Comparison of ENCODE assay signal across 9 cellular contexts in the genomic region with DNA sequence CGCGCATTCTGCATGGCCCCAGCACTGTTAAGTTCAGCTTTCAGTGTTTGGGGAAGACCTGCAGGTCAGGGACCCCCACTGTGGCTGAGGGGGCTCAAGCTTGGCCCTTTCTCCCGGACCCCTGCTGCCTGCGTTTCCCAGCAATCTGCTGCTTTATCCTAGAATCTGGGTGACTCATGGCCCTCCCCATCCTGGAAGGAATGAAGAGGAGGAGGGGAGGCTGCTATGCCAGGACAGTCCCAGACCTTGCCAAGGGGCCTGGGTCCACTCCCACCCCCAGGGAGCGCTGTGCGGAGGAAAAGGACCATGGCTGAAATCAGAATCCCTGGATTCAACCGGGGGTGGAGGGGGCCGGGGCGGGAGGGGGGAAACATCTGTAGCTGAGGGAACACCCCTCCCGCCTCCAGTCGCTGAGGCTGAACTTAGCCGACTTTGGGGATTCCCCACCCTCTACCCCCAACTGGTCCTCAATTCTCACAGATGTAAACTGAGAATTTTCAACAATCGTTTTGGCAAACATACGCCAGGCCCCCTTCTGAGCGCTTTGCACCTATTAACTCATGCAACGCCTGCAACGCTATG. TPM values are rescaled to one million over a fixed set of nuclear protein-coding genes. Genes with fewer than 3 reads are reported as not detected.
A peak's percentile ranks its signal among the peaks of the same experiment; 100 is the strongest.
DNase-seq lines count a peak whose midpoint lies in the region; ATAC-seq and TF ChIP-seq lines count a peak whose summit lies in the region.
"Had no signal": no experiment of that assay in that cellular context is flagged by ENCODE, and none has a peak within 500 bp of the region (broad histone marks: within the 10 kb centered on the region; RNA-seq: fewer than 3 reads in every experiment).

No MANE protein-coding gene starts in this region.

- TF ChIP-seq CTCF in GM20000 (IDR thresholded peaks at IDR 0.05; ENCODE audit: extremely low read depth, missing control alignments) = no peak

- peaks cover 4 to 53% (median 43%) of the 10 kb centered on the region in 10 experiments for H3K4me1 ChIP-seq in BLaER1 treated with 17β-estradiol and CSF1 and Interleukin-3, amounts not matched to agents 10 nM and 100 nM
- peaks cover 2 to 6% of the 10 kb centered on the region in 2 donors for H3K4me1 ChIP-seq in muscle layer of duodenum (ENCODE audit: control insufficient read depth in 1 of 2, insufficient read depth in 2 of 2, low read length in 2 of 2)

- DNase-seq in MG63 (peak; percentile 43), dedifferentiated amniotic fluid mesenchymal stem cell (ENCODE audit: extremely low spot score) (peak; percentile 25), midbrain (lab: John Stamatoyannopoulos, UW) (no peak), DMS53 (lab: John Stamatoyannopoulos, UW) (no peak), GM20000 (ENCODE audit: low spot score) (no peak)

- H3K9me3 ChIP-seq in BLaER1 treated with 17β-estradiol and CSF1 and Interleukin-3, amounts not matched to agents 10 nM and 100 nM (replicated peaks in 1 of 11) = peaks cover 5 to 16% (median 14%) of the 10 kb centered on the region in 11 experiments; a peak in 20 of 22 replicates
- H3K9me3 ChIP-seq in MG63 (peaks cover 12% of the 10 kb centered on the region), muscle layer of duodenum (ENCODE audit: control insufficient read depth in 1 of 2, low read length in 2 of 2) (peaks cover 0 to 10% of the 10 kb centered on the region in 2 donors)

- peak overlapping the region in 3 of 11 experiments; percentile 22 to 53 (median 49); a peak in 2 of 22 replicates for H3K27ac ChIP-seq in BLaER1 treated with 17β-estradiol and CSF1 and Interleukin-3, amounts not matched to agents 10 nM and 100 nM
- no peak overlapping the region for H3K27ac ChIP-seq in muscle layer of duodenum (ENCODE audit: low read length)
- H3K27ac ChIP-seq: HL-60 had no signal

- no peaks in the 10 kb centered on the region for H4K20me1 ChIP-seq in BLaER1 treated with 17β-estradiol and CSF1 and Interleukin-3, amounts not matched to agents 10 nM and 100 nM

- H3K4me2 ChIP-seq in BLaER1 treated with 17β-estradiol and CSF1 and Interleukin-3, amounts not matched to agents 10 nM and 100 nM = peak overlapping the region; percentile 78 to 99 (median 91)

- H3K4me3 ChIP-seq in BLaER1 treated with 17β-estradiol and CSF1 and Interleukin-3, amounts not matched to agents 10 nM and 100 nM = peak overlapping the region; percentile 53 to 66 (median 62); a peak in 19 of 20 replicates
- H3K4me3 ChIP-seq in MG63 (peak overlapping the region; percentile 40), muscle layer of duodenum (ENCODE audit: low read depth in 1 of 2, low read length in 2 of 2) (peak overlapping the region; percentile 53 to 70)

- H3K36me3 ChIP-seq in BLaER1 treated with 17β-estradiol and CSF1 and Interleukin-3, amounts not matched to agents 10 nM and 100 nM = peaks cover 16 to 41% (median 29%) of the 10 kb centered on the region in 11 experiments
- H3K36me3 ChIP-seq in MG63 (no peaks in the 10 kb centered on the region), muscle layer of duodenum (ENCODE audit: control insufficient read depth in 1 of 2, insufficient read depth in 2 of 2, low read length in 2 of 2) (no peaks in the 10 kb centered on the region)

- ATAC-seq in HG02970 (IDR thresholded peaks at IDR 0.05; ENCODE audit: low FRiP score, unreplicated experiment) = no peak

- peak overlapping the region in 9 of 11 experiments; percentile 60 to 78 (median 69); a peak in 16 of 22 replicates for H3K9ac ChIP-seq in BLaER1 treated with 17β-estradiol and CSF1 and Interleukin-3, amounts not matched to agents 10 nM and 100 nM

- H3K27me3 ChIP-seq in BLaER1 treated with 17β-estradiol and CSF1 and Interleukin-3, amounts not matched to agents 10 nM and 100 nM = no peaks in the 10 kb centered on the region
- H3K27me3 ChIP-seq in MG63 (no peaks in the 10 kb centered on the region), muscle layer of duodenum (ENCODE audit: low read depth, low read length) (no peaks in the 10 kb centered on the region)

RNA-seq across cellular contexts. Expression of a gene that starts 20.6 kb away (rescaled TPM):
- total RNA-seq in MG63 (2014; rRNA removed; shearing (Covaris generic); ENCODE audit: low replicate concordance) = not detected in 2 replicates

RNA-seq across cellular contexts. Expression of a gene that starts 34.7 kb away (rescaled TPM):
- 8.3 and 17.5 TPM in 2 replicates for total RNA-seq in MG63 (2014; rRNA removed; shearing (Covaris generic); ENCODE audit: low replicate concordance)

RNA-seq across cellular contexts. Expression of a gene that starts 34.9 kb away (rescaled TPM):
- total RNA-seq in MG63 (2014; rRNA removed; shearing (Covaris generic); ENCODE audit: low replicate concordance) = 149 and 258 TPM in 2 replicates

Comparison
In these comparisons a context has a peak if more than half of its experiments do, and no peak if none do; other contexts are left out.
1. DNase-seq: peak in MG63 (single experiment) and dedifferentiated amniotic fluid mesenchymal stem cell (single experiment); none in midbrain (single experiment), DMS53 (single experiment) and GM20000 (single experiment).
2. Peak in every context shown above with its lines, with median percentiles within 50 percentile points of each other: H3K4me3 ChIP-seq.